13 cellular contexts compared by ENCODE assay signal in the genomic region with DNA sequence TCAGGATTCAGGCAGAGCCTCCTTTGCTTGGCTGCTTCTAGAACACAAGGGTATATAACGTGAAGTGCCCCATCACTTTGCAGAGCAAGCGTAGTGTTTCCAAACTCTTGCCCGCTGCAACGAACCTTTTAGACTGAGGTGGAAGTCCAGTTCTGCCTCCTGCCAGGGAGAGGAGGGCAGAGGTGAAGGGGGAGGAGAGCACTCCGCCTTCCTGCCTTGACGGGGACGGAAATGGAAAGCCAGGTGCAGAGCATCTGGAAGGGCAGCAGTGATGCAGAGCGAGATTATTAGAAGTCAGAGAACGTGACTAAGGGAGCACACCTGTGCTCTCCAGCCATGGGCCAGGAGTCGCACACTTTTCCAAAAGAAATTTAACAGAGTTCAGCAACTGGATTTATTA.
DNase-seq lines count a peak whose midpoint lies in the region; ATAC-seq and TF ChIP-seq lines count a peak whose summit lies in the region.
"Had no signal": no experiment of that assay in that cellular context is flagged by ENCODE, and none has a peak within 500 bp of the region (broad histone marks: within the 10 kb centered on the region; RNA-seq: fewer than 3 reads in every experiment).

No MANE protein-coding gene starts in this region.

- CTCF ChIA-PET in A673 (lab: Charles Lee): no interaction called here
- CTCF ChIA-PET in GM10248 (lab: Yijun Ruan, JAX): interaction anchor here (1.3 to 1.4 kb wide), 2 partner anchors 10 to 37 kb away, joined by 3 read pairs; no protein-coding TSS in a partner anchor

- H3K9me3 Mint-ChIP-seq in activated T-helper 17 cell treated with anti-CD3 and anti-CD28 coated beads, Interleukin-2, amount 50 U/mL, for 72 hours: no peaks in the 10 kb centered on the region
- no peaks in the 10 kb centered on the region for H3K9me3 Mint-ChIP-seq in mesothelial cell of epicardium
- H3K9me3 Mint-ChIP-seq: activated naive CD8-positive, alpha-beta T cell treated with anti-CD3 and anti-CD28 coated beads, Interleukin-2, amount 50 U/mL, for 24 hours; neural progenitor cell had no signal

- WGBS in spleen, 5 donors: 67 to 83% (median 72%) methylated on average over 10 of the region's 10 CpGs

- H3K27me3 ChIP-seq in A673 (replicated peaks; ENCODE audit: insufficient read depth, low read depth, low read length, poor library complexity) (no peaks in the 10 kb centered on the region), spleen (replicated peaks in 1 of 7) (no peaks in the 10 kb centered on the region)
- H3K27me3 ChIP-seq: neural progenitor cell, uterus had no signal

- no peak for TF ChIP-seq POLR2A in spleen (IDR thresholded peaks at IDR 0.05)

- H3K27ac Mint-ChIP-seq in activated T-helper 17 cell treated with anti-CD3 and anti-CD28 coated beads, Interleukin-2, amount 50 U/mL, for 72 hours: peak overlapping the region; percentile 44
- peak overlapping the region; percentile 5 for H3K27ac Mint-ChIP-seq in mesothelial cell of epicardium
- H3K27ac Mint-ChIP-seq: activated naive CD8-positive, alpha-beta T cell treated with anti-CD3 and anti-CD28 coated beads, Interleukin-2, amount 50 U/mL, for 24 hours; neural progenitor cell had no signal

- H3K4me3 ChIP-seq in A673 (ENCODE audit: low read depth, low read length, poor library complexity, severe bottlenecking) (no peak overlapping the region), spleen (no peak overlapping the region)
- H3K4me3 ChIP-seq: neural progenitor cell, uterus had no signal

- TF ChIP-seq CTCF in A673 (conservative IDR thresholded peaks at IDR 0.05; ENCODE audit: low read depth, low read length): no peak
- no peak for TF ChIP-seq CTCF in mesothelial cell of epicardium (IDR thresholded peaks at IDR 0.05; ENCODE audit: unreplicated experiment)
- no peak for TF ChIP-seq CTCF in GM10248 (IDR thresholded peaks at IDR 0.05; ENCODE audit: control extremely low read depth, extremely low read depth, low read depth, missing control alignments)
- TF ChIP-seq CTCF in spleen (IDR thresholded peaks at IDR 0.05 in 8 of 11, conservative IDR thresholded peaks at IDR 0.05 in 3 of 11): no peak

- DNase-seq in A673 (ENCODE audit: low spot score) (no peak), mesothelial cell of epicardium (ENCODE audit: low spot score in 2 of 2, unreplicated experiment in 2 of 2) (no peak), GM10248 (ENCODE audit: extremely low spot score) (no peak), spleen (no peak), inferior parietal cortex (ENCODE audit: extremely low spot score) (no peak)
- DNase-seq: activated naive CD8-positive, alpha-beta T cell treated with anti-CD3 and anti-CD28 coated beads, Interleukin-2, amount 50 U/mL, for 24 hours; dermis blood vessel endothelial cell; NCI-H1105; uterus had no signal

- no TSS peak for BruUV-seq in A673 (replicated peaks; lab: Mats Ljungman, UMichigan)

- H3K36me3 ChIP-seq in A673 (ENCODE audit: insufficient read depth, low read length, poor library complexity, severe bottlenecking) (no peaks in the 10 kb centered on the region), spleen (peaks cover 0 to under 1% (median 0%) of the 10 kb centered on the region in 6 donors)
- H3K36me3 ChIP-seq: neural progenitor cell, uterus had no signal

- peaks cover 9% of the 10 kb centered on the region for H3K4me1 Mint-ChIP-seq in activated T-helper 17 cell treated with anti-CD3 and anti-CD28 coated beads, Interleukin-2, amount 50 U/mL, for 72 hours
- H3K4me1 Mint-ChIP-seq in mesothelial cell of epicardium: peaks cover 48% of the 10 kb centered on the region

- POLR2A ChIA-PET in A673 (lab: Charles Lee; ENCODE audit: low non-redundant PET) (no interaction called here), GM10248 (lab: Yijun Ruan, JAX) (no interaction called here)

- ATAC-seq in GM19395 (IDR thresholded peaks at IDR 0.05; ENCODE audit: unreplicated experiment) (peak; percentile 47), HG03045 (IDR thresholded peaks at IDR 0.05; ENCODE audit: unreplicated experiment) (no peak)
- ATAC-seq in activated T-helper 17 cell treated with anti-CD3 and anti-CD28 coated beads, Interleukin-2, amount 50 U/mL, for 72 hours (replicated peaks): no peak
- ATAC-seq: activated naive CD8-positive, alpha-beta T cell treated with anti-CD3 and anti-CD28 coated beads, Interleukin-2, amount 50 U/mL, for 24 hours had no signal

- H3K36me3 Mint-ChIP-seq in activated T-helper 17 cell treated with anti-CD3 and anti-CD28 coated beads, Interleukin-2, amount 50 U/mL, for 72 hours (ENCODE audit: low read depth): no peaks in the 10 kb centered on the region
- H3K36me3 Mint-ChIP-seq in mesothelial cell of epicardium: peaks cover 2% of the 10 kb centered on the region
- H3K36me3 Mint-ChIP-seq: neural progenitor cell had no signal

- H3K27ac ChIP-seq in A673 (ENCODE audit: low read depth, low read length, poor library complexity, severe bottlenecking): peak overlapping the region; percentile 79
- H3K27ac ChIP-seq in spleen: peak overlapping the region in 4 of 8 donors; percentile 12 to 74 (median 68)
- H3K27ac ChIP-seq: neural progenitor cell had no signal

- H3K4me1 ChIP-seq in A673 (ENCODE audit: insufficient read depth, low read length, poor library complexity, severe bottlenecking) (peaks cover 50% of the 10 kb centered on the region), spleen (peaks cover 19 to 100% (median 74%) of the 10 kb centered on the region in 6 donors)

- H3K27me3 Mint-ChIP-seq in activated T-helper 17 cell treated with anti-CD3 and anti-CD28 coated beads, Interleukin-2, amount 50 U/mL, for 72 hours: no peaks in the 10 kb centered on the region
- H3K27me3 Mint-ChIP-seq in mesothelial cell of epicardium (ENCODE audit: low read depth): no peaks in the 10 kb centered on the region
- H3K27me3 Mint-ChIP-seq: activated naive CD8-positive, alpha-beta T cell treated with anti-CD3 and anti-CD28 coated beads, Interleukin-2, amount 50 U/mL, for 24 hours had no signal

- no peaks in the 10 kb centered on the region for H3K9me3 ChIP-seq in A673 (ENCODE audit: low read depth, low read length, poor library complexity, severe bottlenecking)
- no peaks in the 10 kb centered on the region for H3K9me3 ChIP-seq in spleen
- H3K9me3 ChIP-seq: uterus had no signal

- H3K4me3 Mint-ChIP-seq in activated T-helper 17 cell treated with anti-CD3 and anti-CD28 coated beads, Interleukin-2, amount 50 U/mL, for 72 hours: no peak overlapping the region
- H3K4me3 Mint-ChIP-seq in mesothelial cell of epicardium: no peak overlapping the region
- H3K4me3 Mint-ChIP-seq: activated naive CD8-positive, alpha-beta T cell treated with anti-CD3 and anti-CD28 coated beads, Interleukin-2, amount 50 U/mL, for 24 hours; neural progenitor cell had no signal

- intact Hi-C loops in A673 (cut with micrococcal nuclease; ENCODE audit: unreplicated experiment): no loop called here
- intact Hi-C loops in spleen (cut with DNase I; ENCODE audit: low total_unique reads): no loop called here
